1 cellular context compared by ENCODE assay signal in the genomic region with DNA sequence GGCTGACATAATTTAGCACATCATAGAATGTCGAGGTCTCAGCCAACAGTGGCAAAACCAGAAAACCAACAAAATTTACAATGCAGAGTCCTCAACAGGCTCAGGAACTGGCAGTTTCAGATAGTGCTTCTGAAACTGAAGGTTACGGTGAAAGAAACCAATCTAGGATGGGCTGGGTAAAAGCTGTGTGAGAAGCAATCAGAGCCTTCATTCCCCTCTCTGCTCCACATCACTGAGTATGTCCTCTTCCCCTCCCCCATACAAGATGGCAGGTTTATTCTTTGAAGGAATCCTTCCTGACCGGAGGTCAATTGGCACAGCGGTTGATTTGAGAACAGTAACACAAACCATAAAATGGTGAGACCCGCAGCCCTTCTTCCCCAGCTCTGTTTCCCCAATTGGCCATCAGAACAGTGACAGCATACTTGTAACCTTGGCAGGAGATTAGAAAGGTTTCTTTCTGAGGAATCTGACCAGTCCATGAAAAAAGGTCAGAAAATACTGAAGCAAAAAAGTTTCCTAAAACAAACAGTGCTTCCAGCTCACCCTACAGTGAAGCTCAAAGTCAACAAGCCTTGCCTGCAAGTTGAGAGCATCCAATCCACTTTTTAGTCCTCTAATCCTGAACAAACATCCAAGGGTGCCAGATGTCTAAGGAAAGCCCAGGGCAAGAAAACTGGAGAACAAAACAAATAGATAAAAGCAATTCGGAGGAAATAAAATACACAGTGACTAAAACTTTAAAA.
TF ChIP-seq lines count a peak whose summit lies in the region.

No MANE protein-coding gene starts in this region.

TF ChIP-seq in WTC11, 78 proteins besides CTCF, POLR2A, EP300 and RAD21 (continued from another document):
- TF ChIP-seq, protein P1, sequence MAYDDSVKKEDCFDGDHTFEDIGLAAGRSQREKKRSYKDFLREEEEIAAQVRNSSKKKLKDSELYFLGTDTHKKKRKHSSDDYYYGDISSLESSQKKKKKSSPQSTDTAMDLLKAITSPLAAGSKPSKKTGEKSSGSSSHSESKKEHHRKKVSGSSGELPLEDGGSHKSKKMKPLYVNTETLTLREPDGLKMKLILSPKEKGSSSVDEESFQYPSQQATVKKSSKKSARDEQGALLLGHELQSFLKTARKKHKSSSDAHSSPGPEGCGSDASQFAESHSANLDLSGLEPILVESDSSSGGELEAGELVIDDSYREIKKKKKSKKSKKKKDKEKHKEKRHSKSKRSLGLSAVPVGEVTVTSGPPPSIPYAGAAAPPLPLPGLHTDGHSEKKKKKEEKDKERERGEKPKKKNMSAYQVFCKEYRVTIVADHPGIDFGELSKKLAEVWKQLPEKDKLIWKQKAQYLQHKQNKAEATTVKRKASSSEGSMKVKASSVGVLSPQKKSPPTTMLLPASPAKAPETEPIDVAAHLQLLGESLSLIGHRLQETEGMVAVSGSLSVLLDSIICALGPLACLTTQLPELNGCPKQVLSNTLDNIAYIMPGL (CRISPR knock-in tag; IDR thresholded peaks at IDR 0.05), result no peak
- TF ChIP-seq TEAD1 (CRISPR knock-in tag; IDR thresholded peaks at IDR 0.05), result no peak
- TF ChIP-seq GRHL2 (CRISPR knock-in tag; IDR thresholded peaks at IDR 0.05; ENCODE audit: insufficient replicate concordance, severe bottlenecking), result no peak
- no peak for TF ChIP-seq NR3C1 (CRISPR knock-in tag; conservative IDR thresholded peaks at IDR 0.05; ENCODE audit: low read depth)
- no peak for TF ChIP-seq ZNF232 (CRISPR knock-in tag; IDR thresholded peaks at IDR 0.05)
TF ChIP-seq in WTC11: peak in this region for 0.
